In the genomic region with DNA sequence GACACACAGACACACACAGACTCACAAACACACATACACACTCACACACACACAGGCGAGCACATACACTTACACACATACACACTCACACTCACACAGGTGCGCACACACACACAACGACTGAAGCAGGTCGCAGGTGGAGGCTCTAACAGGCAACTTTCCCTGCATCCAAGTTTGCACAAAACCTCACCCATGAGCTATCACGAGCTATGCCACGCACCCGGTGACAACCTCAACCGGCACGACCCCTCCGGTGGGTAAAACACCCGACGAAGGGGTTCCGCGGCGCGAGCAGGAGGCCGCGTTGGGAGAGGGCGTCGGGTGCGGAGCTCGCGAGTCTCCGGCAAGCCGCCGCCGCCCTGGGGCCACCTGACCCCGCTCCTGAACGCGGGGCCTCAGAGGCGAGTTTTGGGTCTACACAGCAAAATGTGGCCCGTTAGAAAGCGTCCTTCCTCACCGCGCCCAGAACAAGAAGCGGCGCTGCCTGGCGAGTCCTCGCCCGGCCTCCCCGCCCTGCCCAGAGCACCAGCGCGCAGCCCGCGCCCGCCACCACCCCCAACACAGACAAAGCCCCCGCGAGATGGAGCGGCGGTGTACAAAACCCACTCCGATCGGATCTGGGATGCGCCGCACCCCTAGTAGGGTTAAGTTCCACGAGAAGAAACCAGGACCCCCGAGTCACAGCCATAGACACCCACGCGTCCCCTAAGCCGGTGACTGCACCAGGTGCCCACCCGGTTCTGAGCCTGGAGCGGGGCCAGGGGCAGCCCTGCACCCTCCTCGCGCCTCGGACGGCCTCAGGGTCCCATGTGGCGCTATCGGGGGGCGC, we compare ENCODE assay signal across 10 cellular contexts. TPM values are rescaled to one million over a fixed set of nuclear protein-coding genes. Genes with fewer than 3 reads are reported as not detected.
DNase-seq lines count a peak whose midpoint lies in the region; ATAC-seq and TF ChIP-seq lines count a peak whose summit lies in the region.
"Had no signal": no experiment of that assay in that cellular context is flagged by ENCODE, and none has a peak within 500 bp of the region (broad histone marks: within the 10 kb centered on the region; RNA-seq: fewer than 3 reads in every experiment).

No MANE protein-coding gene starts in this region.

- H4K20me1 ChIP-seq in smooth muscle cell (ENCODE audit: low read depth) = no peaks in the 10 kb centered on the region

- no peaks in the 10 kb centered on the region for H3K36me3 ChIP-seq in smooth muscle cell (ENCODE audit: low read depth)

- H3K27me3 ChIP-seq in smooth muscle cell (ENCODE audit: low read depth) = peaks cover 82% of the 10 kb centered on the region

- H3K27ac ChIP-seq in smooth muscle cell (ENCODE audit: low read depth) = no peak overlapping the region
- H3K27ac ChIP-seq: dorsolateral prefrontal cortex had no signal

- no peak overlapping the region for H3K9ac ChIP-seq in smooth muscle cell (ENCODE audit: low read depth)

- POLR2A ChIA-PET in T-cell (lab: Charles Lee) = no interaction called here

- H3K9me3 Mint-ChIP-seq in T-cell = peaks cover 6 to 10% (median 7%) of the 10 kb centered on the region in 3 donors
- H3K9me3 Mint-ChIP-seq in immature natural killer cell = peaks cover 0 to 2% (median 0%) of the 10 kb centered on the region in 6 donors

- peaks cover 2% of the 10 kb centered on the region for H3K36me3 Mint-ChIP-seq in T-cell
- H3K36me3 Mint-ChIP-seq in immature natural killer cell = peaks cover 0 to 3% (median 0%) of the 10 kb centered on the region in 3 donors

- H3K9me3 ChIP-seq in smooth muscle cell (replicated peaks; ENCODE audit: low read depth) = no peaks in the 10 kb centered on the region

- ATAC-seq in T-cell (replicated peaks in 1 of 4) = no peak
- ATAC-seq in HG03139 (IDR thresholded peaks at IDR 0.05; ENCODE audit: unreplicated experiment) = no peak

- 16% methylated on average over 61 of the region's 68 CpGs for WGBS in smooth muscle cell (ENCODE audit: low lambda C conversion rate)

- H3K4me1 Mint-ChIP-seq in T-cell (peaks cover 15 to 32% (median 32%) of the 10 kb centered on the region in 3 donors), immature natural killer cell (peaks cover 35 to 40% of the 10 kb centered on the region in 2 donors)

- H3K79me2 ChIP-seq in smooth muscle cell (ENCODE audit: low read depth) = no peaks in the 10 kb centered on the region

- H3K4me2 ChIP-seq in smooth muscle cell = peak overlapping the region; percentile 80

- H3F3A ChIP-seq in smooth muscle cell (ENCODE audit: low read depth) = no peaks in the 10 kb centered on the region

- H3K27ac Mint-ChIP-seq in T-cell = no peak overlapping the region
- no peak overlapping the region for H3K27ac Mint-ChIP-seq in immature natural killer cell

- peaks cover 7% of the 10 kb centered on the region for H3K4me1 ChIP-seq in smooth muscle cell (ENCODE audit: low read depth)

- peak overlapping the region; percentile 21 for H3K4me3 ChIP-seq in smooth muscle cell

- H3K4me3 Mint-ChIP-seq in T-cell (peak overlapping the region; percentile 40 to 69 (median 64)), immature natural killer cell (peak overlapping the region in 4 of 5 donors; percentile 21 to 74 (median 61))

- DNase-seq in NCI-H2227 (lab: John Stamatoyannopoulos, UW; ENCODE audit: unreplicated experiment) (peak; percentile 22), NCI-H2227 treated with DMSO at 0.1 percent for 48 hours (lab: John Stamatoyannopoulos, UW) (no peak), T-cell (peak in 1 of 34 experiments; percentile 23), immature natural killer cell (no peak), smooth muscle cell (lab: John Stamatoyannopoulos, UW; ENCODE audit: unreplicated experiment) (no peak), NCI-H510A (lab: John Stamatoyannopoulos, UW) (no peak)
- no peak for DNase-seq in stimulated activated naive CD4-positive, alpha-beta T cell (lab: John Stamatoyannopoulos, UW)
- DNase-seq: NCI-H187 had no signal

- H3K27me3 Mint-ChIP-seq in T-cell = peaks cover 37 to 68% of the 10 kb centered on the region in 2 donors
- H3K27me3 Mint-ChIP-seq in immature natural killer cell (ENCODE audit: low read depth in 3 of 3) = peaks cover 9 to 25% (median 17%) of the 10 kb centered on the region in 3 donors

- CTCF ChIA-PET in T-cell (lab: Charles Lee) = no interaction called here

- H2AFZ ChIP-seq in smooth muscle cell (ENCODE audit: low read depth) = no peak overlapping the region

- no peak for TF ChIP-seq CTCF in smooth muscle cell (IDR thresholded peaks at IDR 0.05; ENCODE audit: borderline replicate concordance, insufficient read depth, poor library complexity, severe bottlenecking)

RNA-seq across cellular contexts. Expression of a gene that starts 0.7 kb away (rescaled TPM):
- total RNA-seq in T-cell (under 1 TPM in 1 of 5 donors, not detected in 4; 0.22 TPM), smooth muscle cell (not detected in 2 replicates)
- polyA plus RNA-seq in immature natural killer cell (not detected), smooth muscle cell (not detected in 2 replicates)
